In genomic region chr1:1921459-1921862, GRCh38 we compare ENCODE assay signal across 24 cellular contexts. TPM values are rescaled to one million over a fixed set of nuclear protein-coding genes. Genes with fewer than 3 reads are reported as not detected.
"Had no signal": no experiment of that assay in that cellular context is flagged by ENCODE, and none has a peak within 500 bp of the region (broad histone marks: within the 10 kb centered on the region; RNA-seq: fewer than 3 reads in every experiment).

No MANE protein-coding gene starts in this region.

- H3K27ac Mint-ChIP-seq: activated B cell treated with CpG ODN at 0.5 μM for 24 hours; activated naive CD4-positive, alpha-beta T cell treated with anti-CD3 and anti-CD28 coated beads for 36 hours; activated naive CD8-positive, alpha-beta T cell treated with anti-CD3 and anti-CD28 coated beads for 36 hours; nephron; T-cell had no signal

- H3K27ac ChIP-seq: adrenal gland, body of pancreas, esophagus squamous epithelium, left lung, neutrophil, ovary, prostate gland had no signal

- H3K27me3 Mint-ChIP-seq: activated naive CD8-positive, alpha-beta T cell treated with anti-CD3 and anti-CD28 coated beads for 36 hours; T-cell had no signal

- H3K9me3 ChIP-seq: adrenal gland, body of pancreas, esophagus squamous epithelium, left lung, neutrophil, ovary, prostate gland had no signal

- FAIRE-seq: colon, urothelium cell line had no signal

- H3K36me3 Mint-ChIP-seq: activated naive CD8-positive, alpha-beta T cell treated with anti-CD3 and anti-CD28 coated beads for 36 hours; T-cell had no signal

- ATAC-seq: body of pancreas; left lung; stimulated activated naive CD8-positive, alpha-beta T cell treated with anti-CD3 and anti-CD28 coated beads, Interleukin-15, Interleukin-2, amounts not matched to agents 100 U/mL and 50 U/mL, for 24 hours; T-cell had no signal

- H3K36me3 ChIP-seq: adrenal gland, esophagus squamous epithelium, left lung, neutrophil, ovary, prostate gland had no signal

- H3K4me3 ChIP-seq: adrenal gland, body of pancreas, esophagus squamous epithelium, left lung, ovary, prostate gland had no signal

- H3K4me1 ChIP-seq: prostate gland had no signal

- H3K4me1 Mint-ChIP-seq: activated B cell treated with CpG ODN at 0.5 μM for 24 hours had no signal

- H3K9me3 Mint-ChIP-seq: activated B cell treated with CpG ODN at 0.5 μM for 24 hours; activated naive CD4-positive, alpha-beta T cell treated with anti-CD3 and anti-CD28 coated beads for 36 hours; activated naive CD8-positive, alpha-beta T cell treated with anti-CD3 and anti-CD28 coated beads for 36 hours; nephron; T-cell had no signal

- DNase-seq: activated B cell treated with CpG ODN at 0.5 μM for 24 hours; activated effector memory CD4-positive, alpha-beta T cell treated with anti-CD3 and anti-CD28 coated beads, Interleukin-2, amount 50 U/mL, for 16 hours; activated naive CD4-positive, alpha-beta T cell treated with anti-CD3 and anti-CD28 coated beads for 36 hours; activated naive CD8-positive, alpha-beta T cell treated with anti-CD3 and anti-CD28 coated beads for 36 hours; activated T-cell treated with anti-CD3 and anti-CD28 coated beads for 4 hours; dermis blood vessel endothelial cell; effector CD4-positive, alpha-beta T cell; esophagus squamous epithelium; foreskin melanocyte; stimulated activated CD4-positive, alpha-beta T cell treated with anti-CD3 and anti-CD28 coated beads, Interleukin-2, amount 100 ng/mL, for 48 hours; stimulated activated naive CD8-positive, alpha-beta T cell treated with anti-CD3 and anti-CD28 coated beads, Interleukin-15, Interleukin-2, amounts not matched to agents 100 U/mL and 50 U/mL, for 24 hours; T-cell had no signal

- H3K4me3 Mint-ChIP-seq: activated B cell treated with CpG ODN at 0.5 μM for 24 hours; activated naive CD4-positive, alpha-beta T cell treated with anti-CD3 and anti-CD28 coated beads for 36 hours; activated naive CD8-positive, alpha-beta T cell treated with anti-CD3 and anti-CD28 coated beads for 36 hours; T-cell had no signal

RNA-seq across cellular contexts. Expression of gene TMEM52, which starts 2.4 kb away (rescaled TPM):
- total RNA-seq: aorta; dermis blood vessel endothelial cell; T-helper 2 cell treated with Interferon-gamma antibody and Interleukin-4, amounts not matched to agents 100 ng/mL and 5 ng/mL, for 36 hours had no signal

RNA-seq across cellular contexts. Expression of gene CALML6, which starts 6.4 kb away (rescaled TPM):
- total RNA-seq: lung microvascular endothelial cell had no signal
